ENCODE assay signal across 20 cellular contexts in genomic region chrX:66717926-66718325, GRCh38.
"Had no signal": no experiment of that assay in that cellular context is flagged by ENCODE, and none has a peak within 500 bp of the region (broad histone marks: within the 10 kb centered on the region; RNA-seq: fewer than 3 reads in every experiment).

No MANE protein-coding gene starts in this region.

- H3K9me3 Mint-ChIP-seq: immature natural killer cell had no signal

- H3K4me3 Mint-ChIP-seq: endodermal cell, immature natural killer cell, naive B cell, nephron, type B pancreatic cell had no signal

- H3K27me3 ChIP-seq: foreskin keratinocyte had no signal

- H3K27me3 Mint-ChIP-seq: progenitor cell of endocrine pancreas, type B pancreatic cell had no signal

- H3K27ac Mint-ChIP-seq: endodermal cell, immature natural killer cell, naive B cell, nephron, progenitor cell of endocrine pancreas, type B pancreatic cell had no signal

- H3K27ac ChIP-seq: coronary artery, foreskin keratinocyte, left ventricle myocardium inferior, pancreas had no signal

- H3K36me3 ChIP-seq: left ventricle myocardium inferior, pancreas had no signal

- H3K9me3 ChIP-seq: left ventricle myocardium inferior, pancreas had no signal

- DNase-seq: effector CD4-positive, alpha-beta T cell; endodermal cell; erythroblast; immature natural killer cell; left cardiac atrium; left ventricle myocardium inferior; mesendoderm; naive B cell; occipital lobe; pancreas; small intestine; stimulated activated CD4-positive, alpha-beta T cell treated with anti-CD3 and anti-CD28 coated beads, Interleukin-12 subunit alpha, Interleukin-12 subunit beta, amount 100 ng/mL, for 4 hours; stimulated activated CD4-positive, alpha-beta T cell treated with anti-CD3 and anti-CD28 coated beads, Interleukin-2, amount 100 ng/mL, for 48 hours; stimulated activated naive CD4-positive, alpha-beta T cell treated with Interleukin-2 at 50 U/mL for 16 hours had no signal

- H3K4me3 ChIP-seq: coronary artery, left ventricle myocardium inferior, lung, pancreas had no signal

- H3K36me3 Mint-ChIP-seq: immature natural killer cell, naive B cell, type B pancreatic cell had no signal

- H3K4me1 ChIP-seq: foreskin keratinocyte, left ventricle myocardium inferior, pancreas had no signal

- H3K4me1 Mint-ChIP-seq: endodermal cell, immature natural killer cell, naive B cell, nephron had no signal
